8 cellular contexts compared by ENCODE assay signal in the genomic region with DNA sequence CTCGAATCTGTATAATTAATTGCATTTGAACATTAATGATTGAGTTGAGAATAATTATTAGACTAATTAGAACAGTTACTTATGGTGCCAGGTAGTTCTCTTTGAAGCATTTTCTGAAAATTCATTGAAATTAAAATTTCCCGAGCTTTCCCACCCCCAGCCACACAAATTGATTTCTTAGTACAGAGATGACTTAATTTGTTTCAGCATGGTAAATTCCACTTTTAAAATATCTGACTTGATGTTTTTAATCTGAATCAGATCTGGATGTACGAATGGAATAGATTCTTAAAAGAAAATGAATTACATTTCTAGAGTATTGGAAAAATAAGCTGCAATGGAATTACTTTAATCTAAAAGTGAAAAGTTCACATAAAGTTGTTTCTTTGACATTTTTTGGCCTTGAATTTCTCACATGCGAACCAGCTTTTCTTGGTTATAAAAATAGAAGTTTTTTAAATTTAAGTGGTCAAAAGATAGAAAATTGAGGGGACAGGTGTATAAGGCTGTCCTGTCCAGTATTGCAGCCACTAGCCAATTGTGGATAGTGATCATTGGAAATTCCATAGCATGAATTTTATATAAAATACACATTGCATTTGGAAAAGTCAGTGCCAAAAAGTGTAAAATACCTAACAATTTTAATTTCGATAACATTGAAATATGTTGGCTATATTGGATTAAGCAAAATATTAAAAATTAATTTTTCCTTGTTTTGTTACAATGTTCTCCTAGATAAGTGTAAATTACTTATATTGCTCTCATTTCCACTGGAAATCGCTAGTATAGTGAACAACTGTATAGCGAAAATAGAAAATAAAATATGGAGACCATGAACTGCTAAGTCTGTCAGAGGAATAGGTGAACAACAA.
A peak's percentile ranks its signal among the peaks of the same experiment; 100 is the strongest.
DNase-seq lines count a peak whose midpoint lies in the region; ATAC-seq and TF ChIP-seq lines count a peak whose summit lies in the region.

No MANE protein-coding gene starts in this region.

- H3K4me3 ChIP-seq in LNCaP clone FGC (ENCODE audit: low read depth, low read length) (peak overlapping the region; percentile 75), colonic mucosa (peak overlapping the region; percentile 46)

- H3K4me1 Mint-ChIP-seq in nephron: peaks cover 43% of the 10 kb centered on the region

- H3K9me3 Mint-ChIP-seq in nephron: no peaks in the 10 kb centered on the region

- no peaks in the 10 kb centered on the region for H3K27me3 Mint-ChIP-seq in nephron (ENCODE audit: low read depth)

- peak overlapping the region; percentile 97 to 99 (median 98) for H3K27ac Mint-ChIP-seq in nephron

- no peaks in the 10 kb centered on the region for H3K27me3 ChIP-seq in colonic mucosa

- H3K9me3 ChIP-seq in colonic mucosa: no peaks in the 10 kb centered on the region

- intact Hi-C loops in colonic mucosa (cut with DNase I): no loop called here
- intact Hi-C loops in posterior cingulate gyrus (cut with DNase I): no loop called here

- H3K36me3 Mint-ChIP-seq in nephron (ENCODE audit: low read depth): no peaks in the 10 kb centered on the region

- no peaks in the 10 kb centered on the region for H3K36me3 ChIP-seq in colonic mucosa

- TF ChIP-seq CTCF in C4-2B (conservative IDR thresholded peaks at IDR 0.05) (no peak), LNCaP clone FGC (IDR thresholded peaks at IDR 0.05; ENCODE audit: control insufficient read depth, extremely low read depth, insufficient read depth) (no peak), colonic mucosa (IDR thresholded peaks at IDR 0.05) (no peak), nephron (IDR thresholded peaks at IDR 0.05; ENCODE audit: unreplicated experiment in 3 of 3) (no peak)

- peak overlapping the region; percentile 98 for H3K27ac ChIP-seq in C4-2B
- H3K27ac ChIP-seq in colonic mucosa: peak overlapping the region; percentile 96

- H3K4me3 Mint-ChIP-seq in nephron: peak overlapping the region; percentile 95 to 98 (median 96)

- peaks cover 3% of the 10 kb centered on the region for H3K4me1 ChIP-seq in colonic mucosa

- DNase-seq in LNCaP clone FGC (ENCODE audit: low read depth) (no peak), colonic mucosa (no peak), posterior cingulate gyrus (no peak), AG08396 (ENCODE audit: low spot score) (no peak)

- H3K9ac ChIP-seq in colonic mucosa (ENCODE audit: low read depth in 2 of 2, low read length in 2 of 2): peak overlapping the region; percentile 88 to 96

- ATAC-seq in HG03095 (IDR thresholded peaks at IDR 0.05; ENCODE audit: unreplicated experiment): no peak
- no peak for ATAC-seq in HG03139 (IDR thresholded peaks at IDR 0.05; ENCODE audit: unreplicated experiment)
